ENCODE assay signal across 1 cellular context in genomic region chr7:1028044-1028770, GRCh38.
TF ChIP-seq lines count a peak whose summit lies in the region.

No MANE protein-coding gene starts in this region.

TF ChIP-seq in HepG2, 621 proteins besides CTCF, POLR2A, EP300 and RAD21 (continued from another document):
- TF ChIP-seq ZNF281 (CRISPR knock-in tag; IDR thresholded peaks at IDR 0.05; ENCODE audit: borderline replicate concordance) (peak; percentile 14; the same call in 1 of the 2 replicates), BORCS8-MEF2B (CRISPR knock-in tag; IDR thresholded peaks at IDR 0.05) (peak; percentile 40; the same call in 1 of the 2 replicates), ZBTB2 (CRISPR knock-in tag; IDR thresholded peaks at IDR 0.05; ENCODE audit: low read depth) (peak; percentile 64; the same call in 1 of the 2 replicates), MXD4 (CRISPR knock-in tag; IDR thresholded peaks at IDR 0.05) (peak; percentile 31; the same call in 1 of the 2 replicates), BRD4 (CRISPR knock-in tag; IDR thresholded peaks at IDR 0.05) (no peak), UBTF (CRISPR knock-in tag; IDR thresholded peaks at IDR 0.05) (0 out of 2 replicates have a peak, but pooled peaks have one; percentile 25), ZNF441 (CRISPR knock-in tag; IDR thresholded peaks at IDR 0.05; ENCODE audit: borderline replicate concordance) (peak; percentile 56; the same call in 1 of the 2 replicates), FOXO1 (CRISPR knock-in tag; IDR thresholded peaks at IDR 0.05) (0 out of 2 replicates have a peak, but pooled peaks have one; percentile 4)
